12 cellular contexts compared by ENCODE assay signal in genomic region chr13:87259479-87260083, GRCh38.
DNase-seq lines count a peak whose midpoint lies in the region; ATAC-seq and TF ChIP-seq lines count a peak whose summit lies in the region.
"Had no signal": no experiment of that assay in that cellular context is flagged by ENCODE, and none has a peak within 500 bp of the region (broad histone marks: within the 10 kb centered on the region; RNA-seq: fewer than 3 reads in every experiment).

No MANE protein-coding gene starts in this region.

- no peak overlapping the region for H3K27ac ChIP-seq in sigmoid colon

- TF ChIP-seq CTCF in chondrocyte (IDR thresholded peaks at IDR 0.05), result peak; percentile 72
- no peak for TF ChIP-seq CTCF in sigmoid colon (IDR thresholded peaks at IDR 0.05)

- no peaks in the 10 kb centered on the region for H3K4me1 ChIP-seq in sigmoid colon

- peaks cover 9% of the 10 kb centered on the region for H3K9me3 Mint-ChIP-seq in chondrocyte (ENCODE audit: low read depth)

- no peaks in the 10 kb centered on the region for H3K4me1 Mint-ChIP-seq in chondrocyte (ENCODE audit: low read depth)

- DNase-seq in NCI-H1092 (lab: John Stamatoyannopoulos, UW), result peak; percentile 12
- no peak for DNase-seq in NCI-H1092 treated with DMSO at 0.1 percent for 48 hours (lab: John Stamatoyannopoulos, UW)
- peak; percentile 12 for DNase-seq in NCI-H526 treated with DMSO at 0.1 percent for 48 hours (lab: John Stamatoyannopoulos, UW)
- no peak for DNase-seq in chondrocyte (ENCODE audit: low spot score)
- DNase-seq in renal cortical epithelial cell (ENCODE audit: low read depth), result peak; percentile 26
- no peak for DNase-seq in sigmoid colon
- DNase-seq in mucosa of gallbladder (ENCODE audit: low spot score), result no peak
- DNase-seq: activated CD4-positive, alpha-beta T cell treated with anti-CD3 and anti-CD28 coated beads for 1 hour; aorta; NCI-H2029 treated with DMSO at 0.1 percent for 48 hours; stimulated activated naive CD4-positive, alpha-beta T cell treated with Interleukin-2 at 50 U/mL for 16 hours had no signal

- no peaks in the 10 kb centered on the region for H3K36me3 Mint-ChIP-seq in chondrocyte (ENCODE audit: low read depth)

- 17 to 54% methylated on average over 5 of the region's 5 CpGs for WGBS in sigmoid colon, 2 donors

- TF ChIP-seq POLR2A in sigmoid colon (IDR thresholded peaks at IDR 0.05), result no peak

- no peaks in the 10 kb centered on the region for H3K27me3 ChIP-seq in sigmoid colon

- no peak overlapping the region for H3K4me3 ChIP-seq in sigmoid colon

- H3K36me3 ChIP-seq in sigmoid colon, result no peaks in the 10 kb centered on the region

- no peaks in the 10 kb centered on the region for H3K9me3 ChIP-seq in sigmoid colon

- intact Hi-C loops in sigmoid colon (cut with DNase I), result no loop called here

- ATAC-seq in GM19324 (IDR thresholded peaks at IDR 0.05; ENCODE audit: low FRiP score, unreplicated experiment), result no peak

- H3K27ac Mint-ChIP-seq in chondrocyte (ENCODE audit: unreplicated experiment), result no peak overlapping the region

- no peak overlapping the region for H3K4me3 Mint-ChIP-seq in chondrocyte (ENCODE audit: unreplicated experiment)

- no peak for TF ChIP-seq EP300 in sigmoid colon (IDR thresholded peaks at IDR 0.05)

- no peaks in the 10 kb centered on the region for H3K27me3 Mint-ChIP-seq in chondrocyte (ENCODE audit: low read depth)

Comparison
In these comparisons a context has a peak if more than half of its experiments do, and no peak if none do; other contexts are left out.
1. DNase-seq: peak in NCI-H1092 (single experiment), NCI-H526 treated with DMSO at 0.1 percent for 48 hours (single experiment) and renal cortical epithelial cell (single experiment); none in NCI-H1092 treated with DMSO at 0.1 percent for 48 hours (single experiment), chondrocyte (single experiment), sigmoid colon (single experiment) and mucosa of gallbladder (single experiment).